ENCODE assay signal across 22 cellular contexts in the genomic region with DNA sequence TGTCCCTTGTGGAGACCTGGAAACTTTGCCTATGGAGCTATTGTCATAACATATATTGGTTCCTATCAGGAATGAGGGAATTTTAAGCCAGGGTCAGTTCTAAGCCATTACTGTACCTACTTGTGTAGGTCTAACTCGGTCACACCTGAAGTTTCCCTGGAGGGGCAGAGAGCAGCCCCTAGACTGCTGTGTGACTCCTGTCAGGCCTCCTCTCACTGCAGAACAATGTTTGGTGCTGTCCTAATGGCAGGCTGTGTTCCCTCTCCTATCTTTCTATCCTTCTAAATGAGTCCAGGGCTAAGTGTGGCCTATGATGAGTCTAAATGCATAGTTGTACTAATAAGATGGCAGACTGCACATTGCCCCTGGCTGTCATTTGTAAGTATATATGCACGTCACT. TPM values are rescaled to one million over a fixed set of nuclear protein-coding genes. Genes with fewer than 3 reads are reported as not detected.
DNase-seq lines count a peak whose midpoint lies in the region; TF ChIP-seq lines count a peak whose summit lies in the region.
"Had no signal": no experiment of that assay in that cellular context is flagged by ENCODE, and none has a peak within 500 bp of the region (broad histone marks: within the 10 kb centered on the region; RNA-seq: fewer than 3 reads in every experiment).

No MANE protein-coding gene starts in this region.

- H3K9me3 ChIP-seq in DOHH2 (ENCODE audit: control insufficient read depth, insufficient read depth, low read length) (no peaks in the 10 kb centered on the region), smooth muscle cell (replicated peaks; ENCODE audit: low read depth) (no peaks in the 10 kb centered on the region)
- H3K9me3 ChIP-seq: A549 had no signal

- H3K27ac ChIP-seq in DOHH2 (ENCODE audit: low read depth, low read length) (no peak overlapping the region), smooth muscle cell (ENCODE audit: low read depth) (no peak overlapping the region)
- H3K27ac ChIP-seq: 22Rv1, A549, HL-60 had no signal

- H3F3A ChIP-seq in DOHH2 (ENCODE audit: control insufficient read depth, insufficient read depth) (no peaks in the 10 kb centered on the region), smooth muscle cell (ENCODE audit: low read depth) (peaks cover 11% of the 10 kb centered on the region)

- H3K9me3 Mint-ChIP-seq in activated naive CD4-positive, alpha-beta T cell treated with anti-CD3 and anti-CD28 coated beads, Interleukin-2, amount 50 U/mL, for 24 hours: peaks cover 10% of the 10 kb centered on the region
- H3K9me3 Mint-ChIP-seq: GM23338 had no signal

- H3K36me3 Mint-ChIP-seq in activated naive CD4-positive, alpha-beta T cell treated with anti-CD3 and anti-CD28 coated beads, Interleukin-2, amount 50 U/mL, for 24 hours: no peaks in the 10 kb centered on the region
- H3K36me3 Mint-ChIP-seq: CD4-positive, CD25-positive, alpha-beta regulatory T cell; CD8-positive, alpha-beta memory T cell had no signal

- H4K20me1 ChIP-seq in DOHH2 (ENCODE audit: control insufficient read depth, insufficient read depth, low read depth, low read length): no peaks in the 10 kb centered on the region
- no peaks in the 10 kb centered on the region for H4K20me1 ChIP-seq in smooth muscle cell (ENCODE audit: low read depth)

- 95% methylated on average over 2 of the region's 2 CpGs for WGBS in smooth muscle cell (ENCODE audit: low lambda C conversion rate)

- peak overlapping the region; percentile 7 for H2AFZ ChIP-seq in smooth muscle cell (ENCODE audit: low read depth)

- H3K4me2 ChIP-seq in DOHH2 (ENCODE audit: low read length) (peak overlapping the region; percentile 73; the same call in 1 of the 2 replicates), smooth muscle cell (no peak overlapping the region)
- H3K4me2 ChIP-seq: A549, GM23338 had no signal

- no peaks in the 10 kb centered on the region for H3K36me3 ChIP-seq in DOHH2 (ENCODE audit: control insufficient read depth, low read length)
- H3K36me3 ChIP-seq in smooth muscle cell (ENCODE audit: low read depth): no peaks in the 10 kb centered on the region

- H3K4me3 Mint-ChIP-seq in activated naive CD4-positive, alpha-beta T cell treated with anti-CD3 and anti-CD28 coated beads, Interleukin-2, amount 50 U/mL, for 24 hours: no peak overlapping the region
- H3K4me3 Mint-ChIP-seq: CD4-positive, CD25-positive, alpha-beta regulatory T cell; CD8-positive, alpha-beta memory T cell; GM23338 had no signal

- H3K4me3 ChIP-seq in DOHH2 (ENCODE audit: low read length) (no peak overlapping the region), smooth muscle cell (no peak overlapping the region)
- H3K4me3 ChIP-seq: A549, GM23338 had no signal

- DNase-seq in activated naive CD4-positive, alpha-beta T cell (lab: John Stamatoyannopoulos, UW): no peak
- peak; percentile 29 for DNase-seq in islet precursor cell
- DNase-seq in smooth muscle cell (lab: John Stamatoyannopoulos, UW; ENCODE audit: unreplicated experiment): no peak
- DNase-seq in NCI-H510A treated with DMSO at 0.1 percent for 48 hours (lab: John Stamatoyannopoulos, UW): no peak
- DNase-seq in amniotic stem cell (lab: John Stamatoyannopoulos, UW): no peak
- DNase-seq: AML-193; C1 segment of cervical spinal cord; CD4-positive, CD25-positive, alpha-beta regulatory T cell; CD8-positive, alpha-beta memory T cell; COR-L47; DMS 273 treated with DMSO at 0.1 percent for 48 hours; DMS53; DND-41; HCEC 1CT had no signal

- H3K27me3 ChIP-seq in DOHH2 (ENCODE audit: control insufficient read depth, low read length) (no peaks in the 10 kb centered on the region), smooth muscle cell (ENCODE audit: low read depth) (no peaks in the 10 kb centered on the region)

- H3K27me3 Mint-ChIP-seq in activated naive CD4-positive, alpha-beta T cell treated with anti-CD3 and anti-CD28 coated beads, Interleukin-2, amount 50 U/mL, for 24 hours: no peaks in the 10 kb centered on the region

- H3K9me2 ChIP-seq in DOHH2 (replicated peaks; ENCODE audit: control insufficient read depth, low read length): no peaks in the 10 kb centered on the region

- TF ChIP-seq CTCF in DOHH2 (IDR thresholded peaks at IDR 0.05; ENCODE audit: low read depth, low read length, poor library complexity, severe bottlenecking): no peak
- no peak for TF ChIP-seq CTCF in smooth muscle cell (IDR thresholded peaks at IDR 0.05; ENCODE audit: borderline replicate concordance, insufficient read depth, poor library complexity, severe bottlenecking)

- H3K4me1 Mint-ChIP-seq in activated naive CD4-positive, alpha-beta T cell treated with anti-CD3 and anti-CD28 coated beads, Interleukin-2, amount 50 U/mL, for 24 hours: no peaks in the 10 kb centered on the region
- H3K4me1 Mint-ChIP-seq: CD4-positive, CD25-positive, alpha-beta regulatory T cell; CD8-positive, alpha-beta memory T cell; GM23338 had no signal

- no peak overlapping the region for H3K9ac ChIP-seq in smooth muscle cell (ENCODE audit: low read depth)

- H3K79me2 ChIP-seq in DOHH2 (ENCODE audit: control insufficient read depth, low read length) (peaks cover 10% of the 10 kb centered on the region), smooth muscle cell (ENCODE audit: low read depth) (no peaks in the 10 kb centered on the region)

- peak overlapping the region; percentile 2 for H3K27ac Mint-ChIP-seq in activated naive CD4-positive, alpha-beta T cell treated with anti-CD3 and anti-CD28 coated beads, Interleukin-2, amount 50 U/mL, for 24 hours
- H3K27ac Mint-ChIP-seq: CD4-positive, CD25-positive, alpha-beta regulatory T cell; CD8-positive, alpha-beta memory T cell; GM23338 had no signal

- peaks cover 67% of the 10 kb centered on the region for H3K4me1 ChIP-seq in DOHH2 (ENCODE audit: control insufficient read depth, low read length)
- H3K4me1 ChIP-seq in smooth muscle cell (ENCODE audit: low read depth): no peaks in the 10 kb centered on the region
- H3K4me1 ChIP-seq: A549 had no signal

RNA-seq across cellular contexts. Expression of gene MBL2, which starts 14.2 kb away (rescaled TPM):
- total RNA-seq in smooth muscle cell: 0.04 TPM in 1 of 2 replicates, not detected in the other
- polyA plus RNA-seq in smooth muscle cell: not detected in 2 replicates
- total RNA-seq: CD4-positive, CD25-positive, alpha-beta regulatory T cell; CD8-positive, alpha-beta memory T cell; GM23338; HT1080; IMR-90 had no signal
- polyA plus RNA-seq: A549; CD4-positive, CD25-positive, alpha-beta regulatory T cell; CD8-positive, alpha-beta memory T cell; GM23338; IMR-90 had no signal
